ENCODE assay signal across 1 cellular context in genomic region chr7:148626828-148627227, GRCh38.
TF ChIP-seq lines count a peak whose summit lies in the region.

No MANE protein-coding gene starts in this region.

TF ChIP-seq in SK-N-SH treated with all-trans-retinoic acid at 6 μM for 48 hours, 23 proteins besides CTCF, POLR2A, EP300 and RAD21 (continued from another document):
- TF ChIP-seq POU6F1 (CRISPR knock-in tag; IDR thresholded peaks at IDR 0.05; ENCODE audit: borderline replicate concordance, low read depth) (no peak), CSRNP3 (CRISPR knock-in tag; IDR thresholded peaks at IDR 0.05) (no peak), CSDC2 (CRISPR knock-in tag; IDR thresholded peaks at IDR 0.05) (no peak), TOX (CRISPR knock-in tag; IDR thresholded peaks at IDR 0.05; ENCODE audit: borderline replicate concordance) (no peak), SNAI2 (CRISPR knock-in tag; IDR thresholded peaks at IDR 0.05) (no peak), RARB (CRISPR knock-in tag; IDR thresholded peaks at IDR 0.05) (no peak)
